ENCODE assay signal across 10 cellular contexts in the genomic region with DNA sequence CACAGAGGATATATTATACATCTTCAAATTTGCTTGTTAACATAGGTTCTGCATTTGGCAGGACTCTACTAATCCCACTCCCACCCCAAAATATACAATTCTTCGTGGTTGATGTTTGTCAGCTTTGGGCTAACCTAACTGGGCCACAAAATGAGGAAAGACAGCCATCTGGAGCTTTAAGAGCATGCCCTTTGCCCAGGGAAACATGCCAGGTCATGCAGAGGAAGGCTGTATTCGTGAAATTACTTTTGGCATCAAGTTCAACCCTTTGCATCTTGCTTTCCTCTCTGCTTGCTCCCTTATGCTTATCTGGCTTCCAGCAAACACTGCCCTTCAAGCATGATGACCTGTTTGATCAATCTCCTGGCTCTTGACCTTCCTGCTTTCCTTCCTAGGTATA. TPM values are rescaled to one million over a fixed set of nuclear protein-coding genes. Genes with fewer than 3 reads are reported as not detected.
"Had no signal": no experiment of that assay in that cellular context is flagged by ENCODE, and none has a peak within 500 bp of the region (broad histone marks: within the 10 kb centered on the region; RNA-seq: fewer than 3 reads in every experiment).

No MANE protein-coding gene starts in this region.

- FAIRE-seq: K562 had no signal

- H3K4me3 Mint-ChIP-seq: HFFc6 had no signal

- H3K36me3 ChIP-seq: HAP-1 had no signal

- ATAC-seq: HCT116, K562 had no signal

- H3K4me3 ChIP-seq: HAP-1, K562 had no signal

- H3K4me1 ChIP-seq: HAP-1 had no signal

- DNase-seq: GOT3, H7, HFFc6, IMR-90 had no signal

- H3K27ac Mint-ChIP-seq: HFFc6 had no signal

- H3K27ac ChIP-seq: HL-60 had no signal

- H3K9me3 ChIP-seq: HAP-1 had no signal

RNA-seq across cellular contexts. Expression of a gene that starts 46.8 kb away (rescaled TPM):
- total RNA-seq: H4, H7, HFFc6, HT1080, IMR-90 had no signal
- polyA plus RNA-seq: IMR-90, K562 had no signal
